9 cellular contexts compared by ENCODE assay signal in genomic region chr19:7450243-7451223, GRCh38. TPM values are rescaled to one million over a fixed set of nuclear protein-coding genes. Genes with fewer than 3 reads are reported as not detected.
A peak's percentile ranks its signal among the peaks of the same experiment; 100 is the strongest.
DNase-seq lines count a peak whose midpoint lies in the region; ATAC-seq and TF ChIP-seq lines count a peak whose summit lies in the region.
"Had no signal": no experiment of that assay in that cellular context is flagged by ENCODE, and none has a peak within 500 bp of the region (broad histone marks: within the 10 kb centered on the region; RNA-seq: fewer than 3 reads in every experiment).

No MANE protein-coding gene starts in this region.

- peaks cover 20% of the 10 kb centered on the region for H3K9me3 ChIP-seq in iPS-20b (ENCODE audit: insufficient read depth, low read depth, low read length)

- no peak overlapping the region for H3K27ac Mint-ChIP-seq in activated CD8-positive, alpha-beta memory T cell treated with anti-CD3 and anti-CD28 coated beads, Interleukin-2, amount 10 ng/mL, durations not matched to agents 7 days and 5 days

- DNase-seq in A172 (ENCODE audit: low spot score) (peak; percentile 33), KBM-7 (peak; percentile 12), choroid plexus epithelial cell (ENCODE audit: low read depth) (peak; percentile 24), COLO829 (ENCODE audit: low spot score) (no peak), hepatic stellate cell (ENCODE audit: low spot score) (no peak)
- DNase-seq in activated CD8-positive, alpha-beta memory T cell treated with anti-CD3 and anti-CD28 coated beads, Interleukin-2, amount 10 ng/mL, durations not matched to agents 7 days and 5 days, result no peak
- DNase-seq: brain microvascular endothelial cell had no signal

- CTCF ChIA-PET in activated CD8-positive, alpha-beta memory T cell treated with anti-CD3 and anti-CD28 coated beads, Interleukin-2, amount 10 ng/mL, durations not matched to agents 7 days and 5 days (lab: Charles Lee), result no interaction called here

- no peaks in the 10 kb centered on the region for H3K27me3 Mint-ChIP-seq in activated CD8-positive, alpha-beta memory T cell treated with anti-CD3 and anti-CD28 coated beads, Interleukin-2, amount 10 ng/mL, durations not matched to agents 7 days and 5 days

- no peak for ATAC-seq in HG03196 (IDR thresholded peaks at IDR 0.05; ENCODE audit: unreplicated experiment)
- ATAC-seq in activated CD8-positive, alpha-beta memory T cell treated with anti-CD3 and anti-CD28 coated beads, Interleukin-2, amount 10 ng/mL, durations not matched to agents 7 days and 5 days, result no peak

- H3K4me1 ChIP-seq in iPS-20b (ENCODE audit: insufficient read depth, low read length), result no peaks in the 10 kb centered on the region

- TF ChIP-seq CTCF in choroid plexus epithelial cell (conservative IDR thresholded peaks at IDR 0.05; ENCODE audit: low read depth, low read length), result no peak

- H3K27me3 ChIP-seq in iPS-20b (ENCODE audit: insufficient read depth, low read length), result no peaks in the 10 kb centered on the region
- H3K27me3 ChIP-seq: brain microvascular endothelial cell had no signal

- H3K9me3 Mint-ChIP-seq in activated CD8-positive, alpha-beta memory T cell treated with anti-CD3 and anti-CD28 coated beads, Interleukin-2, amount 10 ng/mL, durations not matched to agents 7 days and 5 days (ENCODE audit: low read depth), result peaks cover 20% of the 10 kb centered on the region

- H3K36me3 Mint-ChIP-seq in activated CD8-positive, alpha-beta memory T cell treated with anti-CD3 and anti-CD28 coated beads, Interleukin-2, amount 10 ng/mL, durations not matched to agents 7 days and 5 days, result peaks cover 56% of the 10 kb centered on the region

- H3K36me3 ChIP-seq in iPS-20b (ENCODE audit: insufficient read depth, low read depth, low read length), result peaks cover 69% of the 10 kb centered on the region

- in situ Hi-C loops in KBM-7 (cut with MboI; ENCODE audit: low pct_unique_long_range_greater_than_20kb, low sequenced_read_pairs), result no loop called here

- no peak overlapping the region for H3K9ac ChIP-seq in iPS-20b (ENCODE audit: low read depth, low read length)

- H3K4me3 ChIP-seq in choroid plexus epithelial cell (ENCODE audit: low read depth, low read length) (no peak overlapping the region), iPS-20b (ENCODE audit: low read length) (0 out of 2 replicates have a peak overlapping the region, but pooled peaks have one; percentile 0)

- no peaks in the 10 kb centered on the region for H3K4me1 Mint-ChIP-seq in activated CD8-positive, alpha-beta memory T cell treated with anti-CD3 and anti-CD28 coated beads, Interleukin-2, amount 10 ng/mL, durations not matched to agents 7 days and 5 days

- H3K27ac ChIP-seq in iPS-20b (ENCODE audit: low read length), result no peak overlapping the region
- H3K27ac ChIP-seq: brain microvascular endothelial cell had no signal

- no peak overlapping the region for H3K4me3 Mint-ChIP-seq in activated CD8-positive, alpha-beta memory T cell treated with anti-CD3 and anti-CD28 coated beads, Interleukin-2, amount 10 ng/mL, durations not matched to agents 7 days and 5 days

RNA-seq across cellular contexts. Expression of gene PEX11G, which starts 38.3 kb away (rescaled TPM):
- total RNA-seq in A172 (2014; rRNA removed; shearing (Covaris generic)), result 3.0 and 6.7 TPM in 2 replicates
- total RNA-seq in activated CD8-positive, alpha-beta memory T cell treated with anti-CD3 and anti-CD28 coated beads, Interleukin-2, amount 10 ng/mL, durations not matched to agents 7 days and 5 days, result 1 to 10 TPM in 1 of 2 experiments, under 1 TPM in 1; 0.58 to 1.9 TPM

Comparison
In these comparisons a context has a peak if more than half of its experiments do, and no peak if none do; other contexts are left out.
1. DNase-seq: peak in A172 (single experiment), KBM-7 (single experiment) and choroid plexus epithelial cell (single experiment); none in COLO829 (single experiment), hepatic stellate cell (single experiment) and activated CD8-positive, alpha-beta memory T cell treated with anti-CD3 and anti-CD28 coated beads, Interleukin-2, amount 10 ng/mL, durations not matched to agents 7 days and 5 days (single experiment).